1 cellular context compared by ENCODE assay signal in the genomic region with DNA sequence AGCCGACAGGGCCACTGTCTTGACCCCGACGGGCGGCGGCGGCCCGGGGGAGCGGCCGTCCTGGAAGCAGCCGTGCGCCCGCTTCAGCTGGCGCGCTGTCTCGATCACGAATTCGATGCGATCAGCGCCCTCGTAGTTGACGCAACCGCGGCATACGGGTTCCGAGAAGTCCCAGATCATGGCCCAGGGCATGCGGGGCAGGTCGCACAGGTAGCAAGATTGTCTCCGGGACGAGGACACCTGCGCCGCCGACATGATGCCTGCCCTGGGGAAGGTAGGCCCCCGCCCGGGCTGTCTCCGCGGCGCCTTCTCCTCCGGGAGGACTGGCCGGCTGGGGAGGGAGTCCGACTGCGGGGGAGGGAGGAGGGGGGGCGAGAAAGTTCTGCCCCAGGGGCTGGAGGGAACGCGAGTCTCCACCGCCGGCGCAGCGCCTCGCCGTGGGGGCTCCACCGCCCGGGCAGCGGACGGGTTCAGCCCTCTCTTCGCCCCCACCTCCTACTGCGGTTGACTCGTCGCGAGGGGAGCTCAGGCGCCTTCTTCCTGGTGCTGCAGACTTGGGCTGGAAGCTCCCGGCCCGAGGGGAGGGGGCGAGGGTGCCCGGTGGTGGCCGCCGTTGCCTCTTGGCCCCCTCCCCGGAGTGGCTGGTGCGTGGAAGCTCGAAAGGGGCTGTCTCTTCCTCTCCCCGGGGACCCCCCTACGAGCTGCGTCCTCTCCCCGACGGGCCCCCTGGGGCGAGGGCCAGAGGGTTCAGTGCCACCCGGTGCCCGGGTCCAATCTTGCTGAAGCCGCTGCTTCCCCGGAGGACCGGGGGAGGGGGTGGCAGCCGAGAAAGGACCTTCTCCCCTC.
TF ChIP-seq lines count a peak whose summit lies in the region.

No MANE protein-coding gene starts in this region.

TF ChIP-seq in HEK293, 187 proteins besides CTCF, POLR2A, EP300 and RAD21 (continued from another document and continues in another):
- TF ChIP-seq ZNF350 (tag by site-specific recombination; IDR thresholded peaks at IDR 0.05): no peak
- peak; percentile 53 for TF ChIP-seq EGR2 (tag by site-specific recombination; IDR thresholded peaks at IDR 0.05; ENCODE audit: low read depth)
- peak; percentile 47; the same call in 1 of the 2 replicates for TF ChIP-seq SP7 (tag by site-specific recombination; IDR thresholded peaks at IDR 0.05)
- no peak for TF ChIP-seq ZNF37A (tag by site-specific recombination; IDR thresholded peaks at IDR 0.05)
- TF ChIP-seq ZNF701 (tag by site-specific recombination; IDR thresholded peaks at IDR 0.05): no peak
- TF ChIP-seq, protein P1, sequence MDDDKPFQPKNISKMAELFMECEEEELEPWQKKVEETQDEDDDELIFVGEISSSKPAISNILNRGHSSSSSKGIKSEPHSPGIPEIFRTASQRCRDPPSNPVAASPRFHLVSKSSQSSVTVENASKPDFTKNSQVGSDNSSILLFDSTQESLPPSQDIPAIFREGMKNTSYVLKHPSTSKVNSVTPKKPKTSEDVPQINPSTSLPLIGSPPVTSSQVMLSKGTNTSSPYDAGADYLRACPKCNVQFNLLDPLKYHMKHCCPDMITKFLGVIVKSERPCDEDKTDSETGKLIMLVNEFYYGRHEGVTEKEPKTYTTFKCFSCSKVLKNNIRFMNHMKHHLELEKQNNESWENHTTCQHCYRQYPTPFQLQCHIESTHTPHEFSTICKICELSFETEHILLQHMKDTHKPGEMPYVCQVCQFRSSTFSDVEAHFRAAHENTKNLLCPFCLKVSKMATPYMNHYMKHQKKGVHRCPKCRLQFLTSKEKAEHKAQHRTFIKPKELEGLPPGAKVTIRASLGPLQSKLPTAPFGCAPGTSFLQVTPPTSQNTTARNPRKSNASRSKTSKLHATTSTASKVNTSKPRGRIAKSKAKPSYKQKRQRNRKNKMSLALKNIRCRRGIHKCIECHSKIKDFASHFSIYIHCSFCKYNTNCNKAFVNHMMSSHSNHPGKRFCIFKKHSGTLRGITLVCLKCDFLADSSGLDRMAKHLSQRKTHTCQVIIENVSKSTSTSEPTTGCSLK (tag by site-specific recombination; IDR thresholded peaks at IDR 0.05): no peak
- no peak for TF ChIP-seq ZNF792 (tag by site-specific recombination; IDR thresholded peaks at IDR 0.05)
- no peak for TF ChIP-seq ZBTB21 (tag by site-specific recombination; IDR thresholded peaks at IDR 0.05)
- TF ChIP-seq, protein P2, sequence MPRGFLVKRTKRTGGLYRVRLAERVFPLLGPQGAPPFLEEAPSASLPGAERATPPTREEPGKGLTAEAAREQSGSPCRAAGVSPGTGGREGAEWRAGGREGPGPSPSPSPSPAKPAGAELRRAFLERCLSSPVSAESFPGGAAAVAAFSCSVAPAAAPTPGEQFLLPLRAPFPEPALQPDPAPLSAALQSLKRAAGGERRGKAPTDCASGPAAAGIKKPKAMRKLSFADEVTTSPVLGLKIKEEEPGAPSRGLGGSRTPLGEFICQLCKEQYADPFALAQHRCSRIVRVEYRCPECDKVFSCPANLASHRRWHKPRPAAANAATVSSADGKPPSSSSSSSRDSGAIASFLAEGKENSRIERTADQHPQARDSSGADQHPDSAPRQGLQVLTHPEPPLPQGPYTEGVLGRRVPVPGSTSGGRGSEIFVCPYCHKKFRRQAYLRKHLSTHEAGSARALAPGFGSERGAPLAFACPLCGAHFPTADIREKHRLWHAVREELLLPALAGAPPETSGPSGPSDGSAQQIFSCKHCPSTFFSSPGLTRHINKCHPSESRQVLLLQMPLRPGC (tag by site-specific recombination; IDR thresholded peaks at IDR 0.05): 0 out of 2 replicates have a peak, but pooled peaks have one; percentile 31
- TF ChIP-seq ZNF548 (tag by site-specific recombination; IDR thresholded peaks at IDR 0.05): no peak
- no peak for TF ChIP-seq ZNF624 (tag by site-specific recombination; IDR thresholded peaks at IDR 0.05)
- TF ChIP-seq ZNF514 (tag by site-specific recombination; IDR thresholded peaks at IDR 0.05): no peak
- TF ChIP-seq ZNF785 (tag by site-specific recombination; IDR thresholded peaks at IDR 0.05): no peak
- TF ChIP-seq HOXC10 (CRISPR knock-in tag; IDR thresholded peaks at IDR 0.05): no peak
- no peak; the same call in 1 of the 2 replicates for TF ChIP-seq ZBTB48 (tag by site-specific recombination; IDR thresholded peaks at IDR 0.05)
- TF ChIP-seq ZBTB1 (tag by site-specific recombination; IDR thresholded peaks at IDR 0.05): no peak
- TF ChIP-seq ZNF660 (tag by site-specific recombination; IDR thresholded peaks at IDR 0.05): no peak
- no peak for TF ChIP-seq ZNF416 (tag by site-specific recombination; IDR thresholded peaks at IDR 0.05)
- TF ChIP-seq ZNF157 (tag by site-specific recombination; IDR thresholded peaks at IDR 0.05): no peak
- TF ChIP-seq ZNF510 (tag by site-specific recombination; IDR thresholded peaks at IDR 0.05; ENCODE audit: insufficient replicate concordance): no peak
- TF ChIP-seq ZNF747 (tag by site-specific recombination; IDR thresholded peaks at IDR 0.05): no peak
- no peak for TF ChIP-seq ZNF654 (tag by site-specific recombination; IDR thresholded peaks at IDR 0.05; ENCODE audit: low read depth)
- TF ChIP-seq KLF7 (tag by site-specific recombination; IDR thresholded peaks at IDR 0.05; ENCODE audit: borderline replicate concordance): no peak
- TF ChIP-seq, protein P3, sequence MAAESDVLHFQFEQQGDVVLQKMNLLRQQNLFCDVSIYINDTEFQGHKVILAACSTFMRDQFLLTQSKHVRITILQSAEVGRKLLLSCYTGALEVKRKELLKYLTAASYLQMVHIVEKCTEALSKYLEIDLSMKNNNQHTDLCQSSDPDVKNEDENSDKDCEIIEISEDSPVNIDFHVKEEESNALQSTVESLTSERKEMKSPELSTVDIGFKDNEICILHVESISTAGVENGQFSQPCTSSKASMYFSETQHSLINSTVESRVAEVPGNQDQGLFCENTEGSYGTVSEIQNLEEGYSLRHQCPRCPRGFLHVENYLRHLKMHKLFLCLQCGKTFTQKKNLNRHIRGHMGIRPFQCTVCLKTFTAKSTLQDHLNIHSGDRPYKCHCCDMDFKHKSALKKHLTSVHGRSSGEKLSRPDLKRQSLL (tag by site-specific recombination; IDR thresholded peaks at IDR 0.05): peak; percentile 90
- TF ChIP-seq, protein P4, sequence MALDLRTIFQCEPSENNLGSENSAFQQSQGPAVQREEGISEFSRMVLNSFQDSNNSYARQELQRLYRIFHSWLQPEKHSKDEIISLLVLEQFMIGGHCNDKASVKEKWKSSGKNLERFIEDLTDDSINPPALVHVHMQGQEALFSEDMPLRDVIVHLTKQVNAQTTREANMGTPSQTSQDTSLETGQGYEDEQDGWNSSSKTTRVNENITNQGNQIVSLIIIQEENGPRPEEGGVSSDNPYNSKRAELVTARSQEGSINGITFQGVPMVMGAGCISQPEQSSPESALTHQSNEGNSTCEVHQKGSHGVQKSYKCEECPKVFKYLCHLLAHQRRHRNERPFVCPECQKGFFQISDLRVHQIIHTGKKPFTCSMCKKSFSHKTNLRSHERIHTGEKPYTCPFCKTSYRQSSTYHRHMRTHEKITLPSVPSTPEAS (tag by site-specific recombination; IDR thresholded peaks at IDR 0.05): no peak
- TF ChIP-seq ZNF302 (tag by site-specific recombination; IDR thresholded peaks at IDR 0.05; ENCODE audit: low read depth): no peak
- TF ChIP-seq KLF16 (tag by site-specific recombination; IDR thresholded peaks at IDR 0.05): 0 out of 2 replicates have a peak, but pooled peaks have one; percentile 5
- TF ChIP-seq ZNF324 (tag by site-specific recombination; IDR thresholded peaks at IDR 0.05): no peak
- TF ChIP-seq YY1 (tag by site-specific recombination; IDR thresholded peaks at IDR 0.05): no peak
- TF ChIP-seq ZNF335 (tag by site-specific recombination; conservative IDR thresholded peaks at IDR 0.05): peak; percentile 90
- TF ChIP-seq, protein P5, sequence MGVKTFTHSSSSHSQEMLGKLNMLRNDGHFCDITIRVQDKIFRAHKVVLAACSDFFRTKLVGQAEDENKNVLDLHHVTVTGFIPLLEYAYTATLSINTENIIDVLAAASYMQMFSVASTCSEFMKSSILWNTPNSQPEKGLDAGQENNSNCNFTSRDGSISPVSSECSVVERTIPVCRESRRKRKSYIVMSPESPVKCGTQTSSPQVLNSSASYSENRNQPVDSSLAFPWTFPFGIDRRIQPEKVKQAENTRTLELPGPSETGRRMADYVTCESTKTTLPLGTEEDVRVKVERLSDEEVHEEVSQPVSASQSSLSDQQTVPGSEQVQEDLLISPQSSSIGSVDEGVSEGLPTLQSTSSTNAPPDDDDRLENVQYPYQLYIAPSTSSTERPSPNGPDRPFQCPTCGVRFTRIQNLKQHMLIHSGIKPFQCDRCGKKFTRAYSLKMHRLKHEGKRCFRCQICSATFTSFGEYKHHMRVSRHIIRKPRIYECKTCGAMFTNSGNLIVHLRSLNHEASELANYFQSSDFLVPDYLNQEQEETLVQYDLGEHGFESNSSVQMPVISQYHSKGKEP (tag by site-specific recombination; IDR thresholded peaks at IDR 0.05): no peak
- TF ChIP-seq ZNF16 (tag by site-specific recombination; IDR thresholded peaks at IDR 0.05; ENCODE audit: low read depth): no peak
- TF ChIP-seq, protein P6, sequence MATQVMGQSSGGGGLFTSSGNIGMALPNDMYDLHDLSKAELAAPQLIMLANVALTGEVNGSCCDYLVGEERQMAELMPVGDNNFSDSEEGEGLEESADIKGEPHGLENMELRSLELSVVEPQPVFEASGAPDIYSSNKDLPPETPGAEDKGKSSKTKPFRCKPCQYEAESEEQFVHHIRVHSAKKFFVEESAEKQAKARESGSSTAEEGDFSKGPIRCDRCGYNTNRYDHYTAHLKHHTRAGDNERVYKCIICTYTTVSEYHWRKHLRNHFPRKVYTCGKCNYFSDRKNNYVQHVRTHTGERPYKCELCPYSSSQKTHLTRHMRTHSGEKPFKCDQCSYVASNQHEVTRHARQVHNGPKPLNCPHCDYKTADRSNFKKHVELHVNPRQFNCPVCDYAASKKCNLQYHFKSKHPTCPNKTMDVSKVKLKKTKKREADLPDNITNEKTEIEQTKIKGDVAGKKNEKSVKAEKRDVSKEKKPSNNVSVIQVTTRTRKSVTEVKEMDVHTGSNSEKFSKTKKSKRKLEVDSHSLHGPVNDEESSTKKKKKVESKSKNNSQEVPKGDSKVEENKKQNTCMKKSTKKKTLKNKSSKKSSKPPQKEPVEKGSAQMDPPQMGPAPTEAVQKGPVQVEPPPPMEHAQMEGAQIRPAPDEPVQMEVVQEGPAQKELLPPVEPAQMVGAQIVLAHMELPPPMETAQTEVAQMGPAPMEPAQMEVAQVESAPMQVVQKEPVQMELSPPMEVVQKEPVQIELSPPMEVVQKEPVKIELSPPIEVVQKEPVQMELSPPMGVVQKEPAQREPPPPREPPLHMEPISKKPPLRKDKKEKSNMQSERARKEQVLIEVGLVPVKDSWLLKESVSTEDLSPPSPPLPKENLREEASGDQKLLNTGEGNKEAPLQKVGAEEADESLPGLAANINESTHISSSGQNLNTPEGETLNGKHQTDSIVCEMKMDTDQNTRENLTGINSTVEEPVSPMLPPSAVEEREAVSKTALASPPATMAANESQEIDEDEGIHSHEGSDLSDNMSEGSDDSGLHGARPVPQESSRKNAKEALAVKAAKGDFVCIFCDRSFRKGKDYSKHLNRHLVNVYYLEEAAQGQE (tag by site-specific recombination; IDR thresholded peaks at IDR 0.05): 0 out of 2 replicates have a peak, but pooled peaks have one; percentile 11
- TF ChIP-seq KLF1 (tag by site-specific recombination; IDR thresholded peaks at IDR 0.05): no peak
- no peak for TF ChIP-seq ZNF571 (tag by site-specific recombination; IDR thresholded peaks at IDR 0.05)
- TF ChIP-seq REPIN1 (tag by site-specific recombination; IDR thresholded peaks at IDR 0.05; ENCODE audit: low read depth): no peak
- TF ChIP-seq, protein P7, sequence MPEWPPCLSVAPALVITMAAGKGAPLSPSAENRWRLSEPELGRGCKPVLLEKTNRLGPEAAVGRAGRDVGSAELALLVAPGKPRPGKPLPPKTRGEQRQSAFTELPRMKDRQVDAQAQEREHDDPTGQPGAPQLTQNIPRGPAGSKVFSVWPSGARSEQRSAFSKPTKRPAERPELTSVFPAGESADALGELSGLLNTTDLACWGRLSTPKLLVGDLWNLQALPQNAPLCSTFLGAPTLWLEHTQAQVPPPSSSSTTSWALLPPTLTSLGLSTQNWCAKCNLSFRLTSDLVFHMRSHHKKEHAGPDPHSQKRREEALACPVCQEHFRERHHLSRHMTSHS (tag by site-specific recombination; IDR thresholded peaks at IDR 0.05): no peak
- peak; percentile 35; the same call in 1 of the 2 replicates for TF ChIP-seq BCL11B (tag by site-specific recombination; IDR thresholded peaks at IDR 0.05; ENCODE audit: low read depth)
- TF ChIP-seq ZNF394 (tag by site-specific recombination; IDR thresholded peaks at IDR 0.05; ENCODE audit: borderline replicate concordance): no peak; the same call in 1 of the 2 replicates
- TF ChIP-seq, protein P8, sequence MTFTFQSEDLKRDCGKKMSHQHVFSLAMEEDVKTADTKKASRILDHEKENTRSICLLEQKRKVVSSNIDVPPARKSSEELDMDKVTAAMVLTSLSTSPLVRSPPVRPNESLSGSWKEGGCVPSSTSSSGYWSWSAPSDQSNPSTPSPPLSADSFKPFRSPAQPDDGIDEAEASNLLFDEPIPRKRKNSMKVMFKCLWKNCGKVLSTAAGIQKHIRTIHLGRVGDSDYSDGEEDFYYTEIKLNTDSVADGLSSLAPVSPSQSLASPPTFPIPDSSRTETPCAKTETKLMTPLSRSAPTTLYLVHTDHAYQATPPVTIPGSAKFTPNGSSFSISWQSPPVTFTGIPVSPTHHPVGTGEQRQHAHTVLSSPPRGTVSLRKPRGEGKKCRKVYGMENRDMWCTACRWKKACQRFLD (tag by site-specific recombination; IDR thresholded peaks at IDR 0.05): no peak
- TF ChIP-seq, protein P9, sequence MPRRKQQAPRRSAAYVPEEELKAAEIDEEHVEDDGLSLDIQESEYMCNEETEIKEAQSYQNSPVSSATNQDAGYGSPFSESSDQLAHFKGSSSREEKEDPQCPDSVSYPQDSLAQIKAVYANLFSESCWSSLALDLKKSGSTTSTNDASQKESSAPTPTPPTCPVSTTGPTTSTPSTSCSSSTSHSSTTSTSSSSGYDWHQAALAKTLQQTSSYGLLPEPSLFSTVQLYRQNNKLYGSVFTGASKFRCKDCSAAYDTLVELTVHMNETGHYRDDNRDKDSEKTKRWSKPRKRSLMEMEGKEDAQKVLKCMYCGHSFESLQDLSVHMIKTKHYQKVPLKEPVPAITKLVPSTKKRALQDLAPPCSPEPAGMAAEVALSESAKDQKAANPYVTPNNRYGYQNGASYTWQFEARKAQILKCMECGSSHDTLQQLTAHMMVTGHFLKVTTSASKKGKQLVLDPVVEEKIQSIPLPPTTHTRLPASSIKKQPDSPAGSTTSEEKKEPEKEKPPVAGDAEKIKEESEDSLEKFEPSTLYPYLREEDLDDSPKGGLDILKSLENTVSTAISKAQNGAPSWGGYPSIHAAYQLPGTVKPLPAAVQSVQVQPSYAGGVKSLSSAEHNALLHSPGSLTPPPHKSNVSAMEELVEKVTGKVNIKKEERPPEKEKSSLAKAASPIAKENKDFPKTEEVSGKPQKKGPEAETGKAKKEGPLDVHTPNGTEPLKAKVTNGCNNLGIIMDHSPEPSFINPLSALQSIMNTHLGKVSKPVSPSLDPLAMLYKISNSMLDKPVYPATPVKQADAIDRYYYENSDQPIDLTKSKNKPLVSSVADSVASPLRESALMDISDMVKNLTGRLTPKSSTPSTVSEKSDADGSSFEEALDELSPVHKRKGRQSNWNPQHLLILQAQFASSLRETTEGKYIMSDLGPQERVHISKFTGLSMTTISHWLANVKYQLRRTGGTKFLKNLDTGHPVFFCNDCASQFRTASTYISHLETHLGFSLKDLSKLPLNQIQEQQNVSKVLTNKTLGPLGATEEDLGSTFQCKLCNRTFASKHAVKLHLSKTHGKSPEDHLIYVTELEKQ (tag by site-specific recombination; IDR thresholded peaks at IDR 0.05; ENCODE audit: borderline replicate concordance): no peak
- TF ChIP-seq ZSCAN30 (tag by site-specific recombination; IDR thresholded peaks at IDR 0.05): no peak
